In genomic region chr1:40710581-40711315, GRCh38 we compare ENCODE assay signal across 1 cellular context.
TF ChIP-seq lines count a peak whose summit lies in the region.

No MANE protein-coding gene starts in this region.

TF ChIP-seq in HepG2, 621 proteins besides CTCF, POLR2A, EP300 and RAD21 (continued from another document):
- TF ChIP-seq, protein P1, sequence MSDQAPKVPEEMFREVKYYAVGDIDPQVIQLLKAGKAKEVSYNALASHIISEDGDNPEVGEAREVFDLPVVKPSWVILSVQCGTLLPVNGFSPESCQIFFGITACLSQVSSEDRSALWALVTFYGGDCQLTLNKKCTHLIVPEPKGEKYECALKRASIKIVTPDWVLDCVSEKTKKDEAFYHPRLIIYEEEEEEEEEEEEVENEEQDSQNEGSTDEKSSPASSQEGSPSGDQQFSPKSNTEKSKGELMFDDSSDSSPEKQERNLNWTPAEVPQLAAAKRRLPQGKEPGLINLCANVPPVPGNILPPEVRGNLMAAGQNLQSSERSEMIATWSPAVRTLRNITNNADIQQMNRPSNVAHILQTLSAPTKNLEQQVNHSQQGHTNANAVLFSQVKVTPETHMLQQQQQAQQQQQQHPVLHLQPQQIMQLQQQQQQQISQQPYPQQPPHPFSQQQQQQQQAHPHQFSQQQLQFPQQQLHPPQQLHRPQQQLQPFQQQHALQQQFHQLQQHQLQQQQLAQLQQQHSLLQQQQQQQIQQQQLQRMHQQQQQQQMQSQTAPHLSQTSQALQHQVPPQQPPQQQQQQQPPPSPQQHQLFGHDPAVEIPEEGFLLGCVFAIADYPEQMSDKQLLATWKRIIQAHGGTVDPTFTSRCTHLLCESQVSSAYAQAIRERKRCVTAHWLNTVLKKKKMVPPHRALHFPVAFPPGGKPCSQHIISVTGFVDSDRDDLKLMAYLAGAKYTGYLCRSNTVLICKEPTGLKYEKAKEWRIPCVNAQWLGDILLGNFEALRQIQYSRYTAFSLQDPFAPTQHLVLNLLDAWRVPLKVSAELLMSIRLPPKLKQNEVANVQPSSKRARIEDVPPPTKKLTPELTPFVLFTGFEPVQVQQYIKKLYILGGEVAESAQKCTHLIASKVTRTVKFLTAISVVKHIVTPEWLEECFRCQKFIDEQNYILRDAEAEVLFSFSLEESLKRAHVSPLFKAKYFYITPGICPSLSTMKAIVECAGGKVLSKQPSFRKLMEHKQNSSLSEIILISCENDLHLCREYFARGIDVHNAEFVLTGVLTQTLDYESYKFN (CRISPR knock-in tag; conservative IDR thresholded peaks at IDR 0.05): peak; percentile 66
- peak; percentile 57 for TF ChIP-seq HNF4A (CRISPR knock-in tag; IDR thresholded peaks at IDR 0.05)
- no peak for TF ChIP-seq MAFG (CRISPR knock-in tag; IDR thresholded peaks at IDR 0.05)
- TF ChIP-seq BCL6 (CRISPR knock-in tag; IDR thresholded peaks at IDR 0.05): peak; percentile 66
- TF ChIP-seq ZNF292 (CRISPR knock-in tag; IDR thresholded peaks at IDR 0.05; ENCODE audit: borderline replicate concordance, low read depth): no peak
- no peak for TF ChIP-seq SMAD1 (CRISPR knock-in tag; IDR thresholded peaks at IDR 0.05; ENCODE audit: borderline replicate concordance, low read depth)
- TF ChIP-seq ZSCAN22 (CRISPR knock-in tag; IDR thresholded peaks at IDR 0.05): no peak
- peak; percentile 50 for TF ChIP-seq ZFY (CRISPR knock-in tag; IDR thresholded peaks at IDR 0.05)
- TF ChIP-seq, protein P2, sequence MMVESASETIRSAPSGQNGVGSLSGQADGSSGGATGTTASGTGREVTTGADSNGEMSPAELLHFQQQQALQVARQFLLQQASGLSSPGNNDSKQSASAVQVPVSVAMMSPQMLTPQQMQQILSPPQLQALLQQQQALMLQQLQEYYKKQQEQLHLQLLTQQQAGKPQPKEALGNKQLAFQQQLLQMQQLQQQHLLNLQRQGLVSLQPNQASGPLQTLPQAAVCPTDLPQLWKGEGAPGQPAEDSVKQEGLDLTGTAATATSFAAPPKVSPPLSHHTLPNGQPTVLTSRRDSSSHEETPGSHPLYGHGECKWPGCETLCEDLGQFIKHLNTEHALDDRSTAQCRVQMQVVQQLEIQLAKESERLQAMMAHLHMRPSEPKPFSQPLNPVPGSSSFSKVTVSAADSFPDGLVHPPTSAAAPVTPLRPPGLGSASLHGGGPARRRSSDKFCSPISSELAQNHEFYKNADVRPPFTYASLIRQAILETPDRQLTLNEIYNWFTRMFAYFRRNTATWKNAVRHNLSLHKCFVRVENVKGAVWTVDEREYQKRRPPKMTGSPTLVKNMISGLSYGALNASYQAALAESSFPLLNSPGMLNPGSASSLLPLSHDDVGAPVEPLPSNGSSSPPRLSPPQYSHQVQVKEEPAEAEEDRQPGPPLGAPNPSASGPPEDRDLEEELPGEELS (CRISPR knock-in tag; IDR thresholded peaks at IDR 0.05): peak; percentile 33; the same call in 1 of the 2 replicates
- TF ChIP-seq PBX3 (CRISPR knock-in tag; IDR thresholded peaks at IDR 0.05; ENCODE audit: borderline replicate concordance): no peak
- no peak for TF ChIP-seq NFATC3 (CRISPR knock-in tag; IDR thresholded peaks at IDR 0.05)
- TF ChIP-seq, protein P3, sequence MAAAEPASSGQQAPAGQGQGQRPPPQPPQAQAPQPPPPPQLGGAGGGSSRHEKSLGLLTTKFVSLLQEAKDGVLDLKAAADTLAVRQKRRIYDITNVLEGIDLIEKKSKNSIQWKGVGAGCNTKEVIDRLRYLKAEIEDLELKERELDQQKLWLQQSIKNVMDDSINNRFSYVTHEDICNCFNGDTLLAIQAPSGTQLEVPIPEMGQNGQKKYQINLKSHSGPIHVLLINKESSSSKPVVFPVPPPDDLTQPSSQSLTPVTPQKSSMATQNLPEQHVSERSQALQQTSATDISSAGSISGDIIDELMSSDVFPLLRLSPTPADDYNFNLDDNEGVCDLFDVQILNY (CRISPR knock-in tag; conservative IDR thresholded peaks at IDR 0.05): no peak
- TF ChIP-seq ESRRA (CRISPR knock-in tag; IDR thresholded peaks at IDR 0.05; ENCODE audit: low read depth): 0 out of 2 replicates have a peak, but pooled peaks have one; percentile 44
- TF ChIP-seq MBNL3 (CRISPR knock-in tag; conservative IDR thresholded peaks at IDR 0.05): no peak
- TF ChIP-seq ZBTB3 (CRISPR knock-in tag; IDR thresholded peaks at IDR 0.05; ENCODE audit: borderline replicate concordance, low read depth): no peak
- TF ChIP-seq EED (CRISPR knock-in tag; IDR thresholded peaks at IDR 0.05): no peak
- TF ChIP-seq, protein P4, sequence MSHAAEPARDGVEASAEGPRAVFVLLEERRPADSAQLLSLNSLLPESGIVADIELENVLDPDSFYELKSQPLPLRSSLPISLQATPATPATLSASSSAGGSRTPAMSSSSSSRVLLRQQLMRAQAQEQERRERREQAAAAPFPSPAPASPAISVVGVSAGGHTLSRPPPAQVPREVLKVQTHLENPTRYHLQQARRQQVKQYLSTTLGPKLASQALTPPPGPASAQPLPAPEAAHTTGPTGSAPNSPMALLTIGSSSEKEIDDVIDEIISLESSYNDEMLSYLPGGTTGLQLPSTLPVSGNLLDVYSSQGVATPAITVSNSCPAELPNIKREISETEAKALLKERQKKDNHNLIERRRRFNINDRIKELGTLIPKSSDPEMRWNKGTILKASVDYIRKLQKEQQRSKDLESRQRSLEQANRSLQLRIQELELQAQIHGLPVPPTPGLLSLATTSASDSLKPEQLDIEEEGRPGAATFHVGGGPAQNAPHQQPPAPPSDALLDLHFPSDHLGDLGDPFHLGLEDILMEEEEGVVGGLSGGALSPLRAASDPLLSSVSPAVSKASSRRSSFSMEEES (CRISPR knock-in tag; IDR thresholded peaks at IDR 0.05): no peak
- TF ChIP-seq, protein P5, sequence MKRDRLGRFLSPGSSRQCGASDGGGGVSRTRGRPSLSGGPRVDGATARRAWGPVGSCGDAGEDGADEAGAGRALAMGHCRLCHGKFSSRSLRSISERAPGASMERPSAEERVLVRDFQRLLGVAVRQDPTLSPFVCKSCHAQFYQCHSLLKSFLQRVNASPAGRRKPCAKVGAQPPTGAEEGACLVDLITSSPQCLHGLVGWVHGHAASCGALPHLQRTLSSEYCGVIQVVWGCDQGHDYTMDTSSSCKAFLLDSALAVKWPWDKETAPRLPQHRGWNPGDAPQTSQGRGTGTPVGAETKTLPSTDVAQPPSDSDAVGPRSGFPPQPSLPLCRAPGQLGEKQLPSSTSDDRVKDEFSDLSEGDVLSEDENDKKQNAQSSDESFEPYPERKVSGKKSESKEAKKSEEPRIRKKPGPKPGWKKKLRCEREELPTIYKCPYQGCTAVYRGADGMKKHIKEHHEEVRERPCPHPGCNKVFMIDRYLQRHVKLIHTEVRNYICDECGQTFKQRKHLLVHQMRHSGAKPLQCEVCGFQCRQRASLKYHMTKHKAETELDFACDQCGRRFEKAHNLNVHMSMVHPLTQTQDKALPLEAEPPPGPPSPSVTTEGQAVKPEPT (CRISPR knock-in tag; IDR thresholded peaks at IDR 0.05; ENCODE audit: low read depth): no peak
- no peak for TF ChIP-seq ZNF251 (CRISPR knock-in tag; IDR thresholded peaks at IDR 0.05)
- peak; percentile 63 for TF ChIP-seq NCOA2 (CRISPR knock-in tag; IDR thresholded peaks at IDR 0.05)
- TF ChIP-seq ZNF883 (CRISPR knock-in tag; IDR thresholded peaks at IDR 0.05; ENCODE audit: not compliant biosample characterization): no peak
- TF ChIP-seq MAF1 (CRISPR knock-in tag; IDR thresholded peaks at IDR 0.05; ENCODE audit: borderline replicate concordance): no peak
- TF ChIP-seq, protein P6, sequence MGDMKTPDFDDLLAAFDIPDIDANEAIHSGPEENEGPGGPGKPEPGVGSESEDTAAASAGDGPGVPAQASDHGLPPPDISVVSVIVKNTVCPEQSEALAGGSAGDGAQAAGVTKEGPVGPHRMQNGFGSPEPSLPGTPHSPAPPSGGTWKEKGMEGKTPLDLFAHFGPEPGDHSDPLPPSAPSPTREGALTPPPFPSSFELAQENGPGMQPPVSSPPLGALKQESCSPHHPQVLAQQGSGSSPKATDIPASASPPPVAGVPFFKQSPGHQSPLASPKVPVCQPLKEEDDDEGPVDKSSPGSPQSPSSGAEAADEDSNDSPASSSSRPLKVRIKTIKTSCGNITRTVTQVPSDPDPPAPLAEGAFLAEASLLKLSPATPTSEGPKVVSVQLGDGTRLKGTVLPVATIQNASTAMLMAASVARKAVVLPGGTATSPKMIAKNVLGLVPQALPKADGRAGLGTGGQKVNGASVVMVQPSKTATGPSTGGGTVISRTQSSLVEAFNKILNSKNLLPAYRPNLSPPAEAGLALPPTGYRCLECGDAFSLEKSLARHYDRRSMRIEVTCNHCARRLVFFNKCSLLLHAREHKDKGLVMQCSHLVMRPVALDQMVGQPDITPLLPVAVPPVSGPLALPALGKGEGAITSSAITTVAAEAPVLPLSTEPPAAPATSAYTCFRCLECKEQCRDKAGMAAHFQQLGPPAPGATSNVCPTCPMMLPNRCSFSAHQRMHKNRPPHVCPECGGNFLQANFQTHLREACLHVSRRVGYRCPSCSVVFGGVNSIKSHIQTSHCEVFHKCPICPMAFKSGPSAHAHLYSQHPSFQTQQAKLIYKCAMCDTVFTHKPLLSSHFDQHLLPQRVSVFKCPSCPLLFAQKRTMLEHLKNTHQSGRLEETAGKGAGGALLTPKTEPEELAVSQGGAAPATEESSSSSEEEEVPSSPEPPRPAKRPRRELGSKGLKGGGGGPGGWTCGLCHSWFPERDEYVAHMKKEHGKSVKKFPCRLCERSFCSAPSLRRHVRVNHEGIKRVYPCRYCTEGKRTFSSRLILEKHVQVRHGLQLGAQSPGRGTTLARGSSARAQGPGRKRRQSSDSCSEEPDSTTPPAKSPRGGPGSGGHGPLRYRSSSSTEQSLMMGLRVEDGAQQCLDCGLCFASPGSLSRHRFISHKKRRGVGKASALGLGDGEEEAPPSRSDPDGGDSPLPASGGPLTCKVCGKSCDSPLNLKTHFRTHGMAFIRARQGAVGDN (CRISPR knock-in tag; IDR thresholded peaks at IDR 0.05): no peak
- TF ChIP-seq PHF21A (CRISPR knock-in tag; IDR thresholded peaks at IDR 0.05): 0 out of 2 replicates have a peak, but pooled peaks have one; percentile 22
- no peak for TF ChIP-seq ATAD3A (CRISPR knock-in tag; IDR thresholded peaks at IDR 0.05)
- peak; percentile 28; the same call in 1 of the 2 replicates for TF ChIP-seq SALL1 (CRISPR knock-in tag; IDR thresholded peaks at IDR 0.05)
- no peak for TF ChIP-seq ZNF512 (CRISPR knock-in tag; IDR thresholded peaks at IDR 0.05)
- TF ChIP-seq ZNF614 (CRISPR knock-in tag; IDR thresholded peaks at IDR 0.05; ENCODE audit: borderline replicate concordance): 0 out of 2 replicates have a peak, but pooled peaks have one; percentile 33
- TF ChIP-seq ZBTB20 (CRISPR knock-in tag; IDR thresholded peaks at IDR 0.05; ENCODE audit: borderline replicate concordance, low read depth): 0 out of 2 replicates have a peak, but pooled peaks have one; percentile 5
- TF ChIP-seq ZNF576 (CRISPR knock-in tag; IDR thresholded peaks at IDR 0.05): no peak
- no peak for TF ChIP-seq ATF2 (CRISPR knock-in tag; IDR thresholded peaks at IDR 0.05)
- TF ChIP-seq ONECUT2 (CRISPR knock-in tag; IDR thresholded peaks at IDR 0.05): no peak
- TF ChIP-seq GATAD2A (CRISPR knock-in tag; IDR thresholded peaks at IDR 0.05): peak; percentile 48
- no peak for TF ChIP-seq ZFP62 (CRISPR knock-in tag; IDR thresholded peaks at IDR 0.05)
- no peak for TF ChIP-seq HHEX (CRISPR knock-in tag; IDR thresholded peaks at IDR 0.05)
- no peak for TF ChIP-seq ZNF577 (CRISPR knock-in tag; IDR thresholded peaks at IDR 0.05; ENCODE audit: borderline replicate concordance, low read depth)
- TF ChIP-seq KLF11 (CRISPR knock-in tag; IDR thresholded peaks at IDR 0.05): 0 out of 2 replicates have a peak, but pooled peaks have one; percentile 13
- TF ChIP-seq ZNF766 (CRISPR knock-in tag; IDR thresholded peaks at IDR 0.05; ENCODE audit: borderline replicate concordance): no peak
TF ChIP-seq in HepG2: peak in this region for 35.
